In genomic region chr17:75689441-75689873, GRCh38 we compare ENCODE assay signal across 10 cellular contexts. TPM values are rescaled to one million over a fixed set of nuclear protein-coding genes. Genes with fewer than 3 reads are reported as not detected.
DNase-seq lines count a peak whose midpoint lies in the region; ATAC-seq and TF ChIP-seq lines count a peak whose summit lies in the region.
"Had no signal": no experiment of that assay in that cellular context is flagged by ENCODE, and none has a peak within 500 bp of the region (broad histone marks: within the 10 kb centered on the region; RNA-seq: fewer than 3 reads in every experiment).

No MANE protein-coding gene starts in this region.

- TF ChIP-seq EP300 in suprapubic skin (IDR thresholded peaks at IDR 0.05): no peak

- H3K4me3 ChIP-seq in suprapubic skin (no peak overlapping the region), lower leg skin (ENCODE audit: low read depth, poor library complexity, severe bottlenecking) (no peak overlapping the region)

- DNase-seq in NCI-H2081 (lab: John Stamatoyannopoulos, UW) (peak; percentile 32 to 61), NCI-H2081 treated with DMSO at 0.1 percent for 48 hours (lab: John Stamatoyannopoulos, UW) (no peak), epithelial cell of prostate (ENCODE audit: low read depth, low spot score) (peak; percentile 96), suprapubic skin (ENCODE audit: low spot score in 2 of 2) (peak in 1 of 2 donors; percentile 68), NCI-H774 (lab: John Stamatoyannopoulos, UW) (no peak), omental fat pad (ENCODE audit: low spot score) (no peak), lower leg skin (ENCODE audit: low spot score in 2 of 2) (no peak)

- no peak for TF ChIP-seq CTCF in suprapubic skin (IDR thresholded peaks at IDR 0.05)
- TF ChIP-seq CTCF in omental fat pad (IDR thresholded peaks at IDR 0.05): no peak
- no peak for TF ChIP-seq CTCF in lower leg skin (IDR thresholded peaks at IDR 0.05)

- WGBS in suprapubic skin: 42% methylated on average over 6 of the region's 6 CpGs
- 41 to 54% methylated on average over 6 of the region's 6 CpGs for WGBS in lower leg skin, 2 donors

- no peaks in the 10 kb centered on the region for H3K9me3 ChIP-seq in suprapubic skin

- peak; percentile 82 to 87 for ATAC-seq in activated CD4-positive, CD25-positive, alpha-beta regulatory T cell treated with anti-CD3 and anti-CD28 coated beads, Interleukin-2, amount 50 U/mL, for 24 hours
- no peak for ATAC-seq in omental fat pad (ENCODE audit: low FRiP score)

- intact Hi-C loops in lower leg skin (cut with DNase I; ENCODE audit: low total_unique reads): no loop called here

- H3K27ac ChIP-seq in epithelial cell of prostate: peak overlapping the region; percentile 100
- H3K27ac ChIP-seq in suprapubic skin: peak overlapping the region; percentile 97
- H3K27ac ChIP-seq: 22Rv1 had no signal

- TF ChIP-seq POLR2A in suprapubic skin (IDR thresholded peaks at IDR 0.05): no peak
- no peak for TF ChIP-seq POLR2A in lower leg skin (IDR thresholded peaks at IDR 0.05)

- no peaks in the 10 kb centered on the region for H3K36me3 ChIP-seq in suprapubic skin

- peaks cover 100% of the 10 kb centered on the region for H3K4me1 ChIP-seq in suprapubic skin

- H3K27me3 ChIP-seq in suprapubic skin: no peaks in the 10 kb centered on the region

RNA-seq across cellular contexts. Expression of gene SAP30BP, which starts 22.3 kb away (rescaled TPM):
- total RNA-seq in suprapubic skin (100 to 1,000 TPM in 1 of 4 donors, 10 to 100 TPM in 3; 67.0 to 104 (median 86.3) TPM), omental fat pad (100 to 1,000 TPM in 1 of 4 donors, 10 to 100 TPM in 3; 52.9 to 105 (median 68.8) TPM), lower leg skin (10 to 100 TPM; 54.0 to 85.1 (median 74.1) TPM)

RNA-seq across cellular contexts. Expression of gene RECQL5, which starts 22.5 kb away (rescaled TPM):
- total RNA-seq in suprapubic skin (100 to 1,000 TPM in 1 of 4 donors, 10 to 100 TPM in 3; 35.3 to 129 (median 63.6) TPM), omental fat pad (10 to 100 TPM; 10.9 to 20.6 (median 13.3) TPM), lower leg skin (10 to 100 TPM; 50.8 to 76.3 (median 60.5) TPM)

RNA-seq across cellular contexts. Expression of gene ITGB4, which starts 31.8 kb away (rescaled TPM):
- 100 to 1,000 TPM; 382 to 583 (median 474) TPM for total RNA-seq in suprapubic skin
- total RNA-seq in omental fat pad: 10 to 100 TPM; 10.7 to 27.0 (median 17.3) TPM
- 100 to 1,000 TPM; 371 to 689 (median 435) TPM for total RNA-seq in lower leg skin

RNA-seq across cellular contexts. Expression of gene SMIM5, which starts 56.2 kb away (rescaled TPM):
- total RNA-seq in suprapubic skin (10 to 100 TPM in 2 of 4 donors, 1 to 10 TPM in 2; 1.7 to 11.8 (median 8.6) TPM), omental fat pad (1 to 10 TPM in 2 of 4 donors, under 1 TPM in 2; 0.31 to 2.0 (median 1.0) TPM), lower leg skin (10 to 100 TPM in 1 of 4 donors, 1 to 10 TPM in 3; 7.1 to 11.9 (median 9.5) TPM)
- total RNA-seq: pulmonary artery endothelial cell had no signal

Comparison
In these comparisons a context has a peak if more than half of its experiments do, and no peak if none do; other contexts are left out.
1. DNase-seq: peak in NCI-H2081 (2 of 2) and epithelial cell of prostate (single experiment); none in NCI-H2081 treated with DMSO at 0.1 percent for 48 hours (single experiment), NCI-H774 (single experiment), omental fat pad (single experiment) and lower leg skin (0 of 2).
2. RNA of gene ITGB4, which starts 31.8 kb away (total RNA-seq): 382 to 583 TPM in suprapubic skin and 371 to 689 TPM in lower leg skin; 10.7 to 27.0 TPM in omental fat pad; every median in the first group is over 10 times any median in the second.